ENCODE assay signal across 36 cellular contexts in genomic region chr4:151395873-151396272, GRCh38. TPM values are rescaled to one million over a fixed set of nuclear protein-coding genes. Genes with fewer than 3 reads are reported as not detected.
"Had no signal": no experiment of that assay in that cellular context is flagged by ENCODE, and none has a peak within 500 bp of the region (broad histone marks: within the 10 kb centered on the region; RNA-seq: fewer than 3 reads in every experiment).

No MANE protein-coding gene starts in this region.

- H3K27ac ChIP-seq: adrenal gland, body of pancreas, brain microvascular endothelial cell, breast epithelium, VCaP had no signal

- H3K27ac Mint-ChIP-seq: activated B cell treated with CpG ODN at 0.5 μM for 24 hours; activated CD4-positive, alpha-beta memory T cell treated with anti-CD3 and anti-CD28 coated beads for 36 hours; activated CD4-positive, alpha-beta T cell treated with anti-CD3 and anti-CD28 coated beads, Interleukin-2, amount 10 ng/mL, durations not matched to agents 24 days and 14 days; activated CD8-positive, alpha-beta T cell treated with anti-CD3 and anti-CD28 coated beads for 36 hours; activated naive CD4-positive, alpha-beta T cell treated with anti-CD3 and anti-CD28 coated beads for 36 hours; activated naive CD4-positive, alpha-beta T cell treated with anti-CD3 and anti-CD28 coated beads, Interleukin-2, amount 50 U/mL, for 72 hours; activated naive CD8-positive, alpha-beta T cell treated with anti-CD3 and anti-CD28 coated beads for 36 hours; activated T-cell treated with anti-CD3 and anti-CD28 coated beads, Interleukin-2, amount 50 U/mL, for 72 hours; activated T-helper 1 cell treated with anti-CD3 and anti-CD28 coated beads, Interleukin-12 subunit alpha, Interleukin-12 subunit beta, Interleukin-2, Interleukin-4 antibody, amounts not matched to agents 30 ng/mL and 10 ng/mL and 1 ng/mL, durations not matched to agents 14 hours and 24 hours and 36 hours; activated T-helper 17 cell treated with anti-CD3 and anti-CD28 coated beads, Interleukin-2, amount 50 U/mL, for 72 hours; T-helper 1 cell treated with Interleukin-12 subunit alpha and Interleukin-12 subunit beta and Interleukin-4 antibody, amounts not matched to agents 30 μg/mL and 1 μg/mL, for 36 hours; T-helper 2 cell treated with Interferon-gamma antibody and Interleukin-4, amounts not matched to agents 5 μg/mL and 100 μg/mL, for 36 hours had no signal

- H3K4me1 Mint-ChIP-seq: activated B cell treated with CpG ODN at 0.5 μM for 24 hours; activated CD4-positive, alpha-beta T cell treated with anti-CD3 and anti-CD28 coated beads, Interleukin-2, amount 10 ng/mL, durations not matched to agents 24 days and 14 days; activated naive CD8-positive, alpha-beta T cell treated with anti-CD3 and anti-CD28 coated beads for 36 hours; activated T-helper 17 cell treated with anti-CD3 and anti-CD28 coated beads, Interleukin-2, amount 50 U/mL, for 72 hours had no signal

- ATAC-seq: activated CD8-positive, alpha-beta T cell treated with anti-CD3 and anti-CD28 coated beads for 36 hours; activated naive CD4-positive, alpha-beta T cell treated with anti-CD3 and anti-CD28 coated beads, Interleukin-2, amount 50 U/mL, for 72 hours; activated T-cell treated with anti-CD3 and anti-CD28 coated beads, Interleukin-2, amount 50 U/mL, for 4 hours; activated T-cell treated with anti-CD3 and anti-CD28 coated beads, Interleukin-2, amount 50 U/mL, for 72 hours; activated T-helper 17 cell treated with anti-CD3 and anti-CD28 coated beads, Interleukin-2, amount 50 U/mL, for 72 hours; body of pancreas had no signal

- H3K27me3 ChIP-seq: adrenal gland, body of pancreas, brain microvascular endothelial cell, breast epithelium had no signal

- H3K9me3 Mint-ChIP-seq: activated B cell treated with CpG ODN at 0.5 μM for 24 hours; activated CD4-positive, alpha-beta memory T cell treated with anti-CD3 and anti-CD28 coated beads for 36 hours; activated CD4-positive, alpha-beta T cell treated with anti-CD3 and anti-CD28 coated beads, Interleukin-2, amount 10 ng/mL, durations not matched to agents 24 days and 14 days; activated CD8-positive, alpha-beta T cell treated with anti-CD3 and anti-CD28 coated beads for 36 hours; activated naive CD4-positive, alpha-beta T cell treated with anti-CD3 and anti-CD28 coated beads for 36 hours; activated T-cell treated with anti-CD3 and anti-CD28 coated beads, Interleukin-2, amount 50 U/mL, for 4 hours; activated T-helper 1 cell treated with anti-CD3 and anti-CD28 coated beads, Interleukin-12 subunit alpha, Interleukin-12 subunit beta, Interleukin-2, Interleukin-4 antibody, amounts not matched to agents 30 ng/mL and 10 ng/mL and 1 ng/mL, durations not matched to agents 14 hours and 24 hours and 36 hours; activated T-helper 17 cell treated with anti-CD3 and anti-CD28 coated beads, Interleukin-2, amount 50 U/mL, for 72 hours; T-helper 1 cell treated with Interleukin-12 subunit alpha and Interleukin-12 subunit beta and Interleukin-4 antibody, amounts not matched to agents 30 μg/mL and 1 μg/mL, for 36 hours; T-helper 2 cell treated with Interferon-gamma antibody and Interleukin-4, amounts not matched to agents 5 μg/mL and 100 μg/mL, for 36 hours had no signal

- H3K36me3 Mint-ChIP-seq: activated CD4-positive, alpha-beta memory T cell treated with anti-CD3 and anti-CD28 coated beads for 36 hours; activated naive CD4-positive, alpha-beta T cell treated with anti-CD3 and anti-CD28 coated beads, Interleukin-2, amount 50 U/mL, for 72 hours; activated naive CD8-positive, alpha-beta T cell treated with anti-CD3 and anti-CD28 coated beads for 36 hours had no signal

- H3K4me3 ChIP-seq: adrenal gland, body of pancreas, breast epithelium had no signal

- H3K27me3 Mint-ChIP-seq: activated T-helper 17 cell treated with anti-CD3 and anti-CD28 coated beads, Interleukin-2, amount 50 U/mL, for 72 hours had no signal

- DNase-seq: activated B cell treated with CpG ODN at 0.5 μM for 24 hours; activated CD4-positive, alpha-beta memory T cell treated with anti-CD3 and anti-CD28 coated beads for 36 hours; activated CD4-positive, alpha-beta T cell treated with anti-CD3 and anti-CD28 coated beads for 4 hours; activated CD4-positive, alpha-beta T cell treated with anti-CD3 and anti-CD28 coated beads, Interleukin-2, amount 10 ng/mL, durations not matched to agents 24 days and 14 days; activated CD4-positive, alpha-beta T cell treated with anti-CD3 and anti-CD28 coated beads, Interleukin-2, amount 50 U/mL, for 1 hour; activated CD4-positive, alpha-beta T cell treated with anti-CD3 and anti-CD28 coated beads, Interleukin-2, amount 50 U/mL, for 4 hours; activated CD4-positive, CD25-positive, alpha-beta regulatory T cell treated with anti-CD3 and anti-CD28 coated beads, Interleukin-2, amount 50 U/mL, for 72 hours; activated CD8-positive, alpha-beta memory T cell treated with anti-CD3 and anti-CD28 coated beads, Interleukin-2, amount 50 U/mL, for 4 hours; activated CD8-positive, alpha-beta T cell treated with anti-CD3 and anti-CD28 coated beads for 36 hours; activated effector memory CD4-positive, alpha-beta T cell treated with anti-CD3 and anti-CD28 coated beads, Interleukin-2, amount 50 U/mL, for 16 hours; activated gamma-delta T cell treated with Interleukin-2 at 50 U/mL for 16 hours; activated naive CD4-positive, alpha-beta T cell; activated naive CD4-positive, alpha-beta T cell treated with anti-CD3 and anti-CD28 coated beads for 36 hours; activated naive CD8-positive, alpha-beta T cell treated with anti-CD3 and anti-CD28 coated beads for 36 hours; activated T-cell treated with anti-CD3 and anti-CD28 coated beads for 4 hours; activated T-cell treated with anti-CD3 and anti-CD28 coated beads, Interleukin-2, amount 50 U/mL, for 1 hour; activated T-cell treated with anti-CD3 and anti-CD28 coated beads, Interleukin-2, amount 50 U/mL, for 4 hours; activated T-cell treated with anti-CD3 and anti-CD28 coated beads, Interleukin-2, amount 50 U/mL, for 72 hours; adrenal gland; amniotic stem cell; aorta; body of pancreas; brain microvascular endothelial cell; central memory CD4-positive, alpha-beta T cell; T-helper 2 cell; T-helper 9 cell had no signal

- H3K9me3 ChIP-seq: adrenal gland, body of pancreas, breast epithelium had no signal

- H3K36me3 ChIP-seq: adrenal gland, brain microvascular endothelial cell, breast epithelium had no signal

- FAIRE-seq: astrocyte, TTC549 had no signal

- H3K4me1 ChIP-seq: adrenal gland, body of pancreas, breast epithelium had no signal

- H3K4me3 Mint-ChIP-seq: activated B cell treated with CpG ODN at 0.5 μM for 24 hours; activated CD4-positive, alpha-beta memory T cell treated with anti-CD3 and anti-CD28 coated beads for 36 hours; activated CD4-positive, alpha-beta T cell treated with anti-CD3 and anti-CD28 coated beads, Interleukin-2, amount 10 ng/mL, durations not matched to agents 24 days and 14 days; activated CD8-positive, alpha-beta T cell treated with anti-CD3 and anti-CD28 coated beads for 36 hours; activated naive CD4-positive, alpha-beta T cell treated with anti-CD3 and anti-CD28 coated beads for 36 hours; activated naive CD8-positive, alpha-beta T cell treated with anti-CD3 and anti-CD28 coated beads for 36 hours; activated T-cell treated with anti-CD3 and anti-CD28 coated beads, Interleukin-2, amount 50 U/mL, for 4 hours; activated T-cell treated with anti-CD3 and anti-CD28 coated beads, Interleukin-2, amount 50 U/mL, for 72 hours; activated T-helper 1 cell treated with anti-CD3 and anti-CD28 coated beads, Interleukin-12 subunit alpha, Interleukin-12 subunit beta, Interleukin-2, Interleukin-4 antibody, amounts not matched to agents 30 ng/mL and 10 ng/mL and 1 ng/mL, durations not matched to agents 14 hours and 24 hours and 36 hours; activated T-helper 17 cell treated with anti-CD3 and anti-CD28 coated beads, Interleukin-2, amount 50 U/mL, for 72 hours; T-helper 1 cell treated with Interleukin-12 subunit alpha and Interleukin-12 subunit beta and Interleukin-4 antibody, amounts not matched to agents 30 μg/mL and 1 μg/mL, for 36 hours; T-helper 2 cell treated with Interferon-gamma antibody and Interleukin-4, amounts not matched to agents 5 μg/mL and 100 μg/mL, for 36 hours had no signal

RNA-seq across cellular contexts. Expression of gene FHIP1A, which starts 13.1 kb away (rescaled TPM):
- total RNA-seq: activated CD4-positive, alpha-beta T cell treated with anti-CD3 and anti-CD28 coated beads, Interleukin-2, amount 10 ng/mL, durations not matched to agents 24 days and 14 days; activated CD8-positive, alpha-beta memory T cell treated with anti-CD3 and anti-CD28 coated beads for 36 hours; activated T-helper 1 cell treated with anti-CD3 and anti-CD28 coated beads, Interleukin-12 subunit alpha, Interleukin-12 subunit beta, Interleukin-2, Interleukin-4 antibody, amounts not matched to agents 30 ng/mL and 10 ng/mL and 1 ng/mL, durations not matched to agents 14 hours and 24 hours and 36 hours had no signal
